19 cellular contexts compared by ENCODE assay signal in the genomic region with DNA sequence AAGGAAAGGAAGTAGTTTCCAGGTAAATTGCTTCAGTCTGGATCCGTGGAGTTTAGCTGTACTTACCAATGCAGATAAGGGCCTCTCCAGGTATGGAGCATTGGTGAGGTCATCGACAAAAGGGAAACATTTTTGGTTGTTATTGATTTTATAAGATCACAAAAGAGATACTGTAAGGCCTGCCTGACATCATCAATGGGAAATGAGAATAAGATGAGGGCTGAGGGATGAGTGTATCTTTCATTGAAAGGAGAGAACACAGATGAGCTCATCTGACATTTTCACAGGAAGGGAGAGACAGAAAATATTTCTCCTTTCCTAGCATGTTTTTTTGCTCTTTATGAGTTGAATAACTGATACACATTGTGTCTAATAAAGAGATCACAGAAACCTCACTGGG.
"Had no signal": no experiment of that assay in that cellular context is flagged by ENCODE, and none has a peak within 500 bp of the region (broad histone marks: within the 10 kb centered on the region; RNA-seq: fewer than 3 reads in every experiment).

No MANE protein-coding gene starts in this region.

- H3K4me3 ChIP-seq: coronary artery, esophagus squamous epithelium, left ventricle myocardium inferior, mucosa of descending colon had no signal

- H3K27me3 ChIP-seq: brain microvascular endothelial cell, esophagus squamous epithelium, foreskin keratinocyte had no signal

- H3K4me1 ChIP-seq: foreskin keratinocyte had no signal

- H3K9me3 ChIP-seq: esophagus squamous epithelium, left ventricle myocardium inferior, mucosa of descending colon had no signal

- DNase-seq: activated CD4-positive, alpha-beta memory T cell treated with anti-CD3 and anti-CD28 coated beads, Interleukin-2, amount 10 ng/mL, durations not matched to agents 7 days and 5 days; activated CD4-positive, alpha-beta T cell treated with anti-CD3 and anti-CD28 coated beads for 36 hours; activated gamma-delta T cell; activated T-cell treated with anti-CD3 and anti-CD28 coated beads, Interleukin-2, amount 50 U/mL, for 72 hours; amygdala; brain microvascular endothelial cell; esophagus squamous epithelium; left ventricle myocardium inferior; mucosa of descending colon; naive thymus-derived CD8-positive, alpha-beta T cell; small intestine; stimulated activated CD4-positive, alpha-beta T cell treated with anti-CD3 and anti-CD28 coated beads, Interleukin-4, amount 100 ng/mL, for 24 hours; stimulated activated CD8-positive, alpha-beta memory T cell treated with anti-CD3 and anti-CD28 coated beads, Interleukin-4, amount 100 ng/mL, for 48 hours; stimulated activated naive CD4-positive, alpha-beta T cell treated with Interleukin-2 at 50 U/mL for 16 hours; substantia nigra; T-helper 2 cell; trophoblast cell had no signal

- H3K27ac ChIP-seq: brain microvascular endothelial cell, coronary artery, esophagus squamous epithelium, foreskin keratinocyte, left ventricle myocardium inferior had no signal

- H3K36me3 ChIP-seq: esophagus squamous epithelium, left ventricle myocardium inferior had no signal

- ATAC-seq: activated CD4-positive, alpha-beta T cell treated with anti-CD3 and anti-CD28 coated beads for 36 hours; activated T-cell treated with anti-CD3 and anti-CD28 coated beads, Interleukin-2, amount 50 U/mL, for 72 hours; foreskin keratinocyte; mucosa of descending colon; naive thymus-derived CD8-positive, alpha-beta T cell had no signal
